In genomic region chr4:137283737-137284136, GRCh38 we compare ENCODE assay signal across 12 cellular contexts.
DNase-seq lines count a peak whose midpoint lies in the region; ATAC-seq and TF ChIP-seq lines count a peak whose summit lies in the region.
"Had no signal": no experiment of that assay in that cellular context is flagged by ENCODE, and none has a peak within 500 bp of the region (broad histone marks: within the 10 kb centered on the region; RNA-seq: fewer than 3 reads in every experiment).

No MANE protein-coding gene starts in this region.

- H3K4me1 ChIP-seq in heart left ventricle (no peaks in the 10 kb centered on the region), right atrium auricular region (no peaks in the 10 kb centered on the region), smooth muscle cell (ENCODE audit: low read depth) (no peaks in the 10 kb centered on the region), aorta (ENCODE audit: control insufficient read depth in 1 of 2, insufficient read depth in 2 of 2, low read length in 2 of 2) (no peaks in the 10 kb centered on the region)
- H3K4me1 ChIP-seq: SJCRH30 had no signal

- DNase-seq in heart left ventricle (no peak), right atrium auricular region (ENCODE audit: low spot score) (no peak), RPMI7951 (ENCODE audit: low read depth) (peak; percentile 6), fibroblast of gingiva (ENCODE audit: low read depth) (peak; percentile 25), smooth muscle cell (lab: John Stamatoyannopoulos, UW; ENCODE audit: unreplicated experiment) (no peak), aorta (no peak)
- DNase-seq in activated effector memory CD4-positive, alpha-beta T cell treated with anti-CD3 and anti-CD28 coated beads, Interleukin-2, amount 50 U/mL, for 16 hours: no peak
- DNase-seq: caudate nucleus; CD4-positive, alpha-beta T cell; NCI-H146 had no signal

- H3K9me3 ChIP-seq in heart left ventricle (no peaks in the 10 kb centered on the region), right atrium auricular region (no peaks in the 10 kb centered on the region), smooth muscle cell (replicated peaks; ENCODE audit: low read depth) (no peaks in the 10 kb centered on the region), aorta (ENCODE audit: control insufficient read depth, low read length) (no peaks in the 10 kb centered on the region)
- H3K9me3 ChIP-seq: SJCRH30 had no signal

- TF ChIP-seq CTCF in heart left ventricle (IDR thresholded peaks at IDR 0.05) (peak in 9 of 12 donors; percentile 14 to 48 (median 30)), right atrium auricular region (IDR thresholded peaks at IDR 0.05) (peak in 1 of 2 donors; percentile 45), smooth muscle cell (IDR thresholded peaks at IDR 0.05; ENCODE audit: borderline replicate concordance, insufficient read depth, poor library complexity, severe bottlenecking) (peak; percentile 38)

- no peak overlapping the region for H3K4me2 ChIP-seq in smooth muscle cell

- no peak overlapping the region for H3K27ac ChIP-seq in heart left ventricle
- no peak overlapping the region for H3K27ac ChIP-seq in right atrium auricular region
- H3K27ac ChIP-seq in smooth muscle cell (ENCODE audit: low read depth): no peak overlapping the region
- H3K27ac ChIP-seq in aorta (ENCODE audit: low read depth in 1 of 2, low read length in 2 of 2): no peak overlapping the region
- H3K27ac ChIP-seq: SJCRH30 had no signal

- no peak overlapping the region for H3K4me3 ChIP-seq in heart left ventricle
- H3K4me3 ChIP-seq in right atrium auricular region: no peak overlapping the region
- no peak overlapping the region for H3K4me3 ChIP-seq in smooth muscle cell
- no peak overlapping the region for H3K4me3 ChIP-seq in aorta (ENCODE audit: low read length in 2 of 2)
- H3K4me3 ChIP-seq: SJCRH30 had no signal

- no peaks in the 10 kb centered on the region for H3F3A ChIP-seq in smooth muscle cell (ENCODE audit: low read depth)

- no peak for ATAC-seq in heart left ventricle
- ATAC-seq in aorta (ENCODE audit: low FRiP score): no peak
- ATAC-seq in GM21367 (IDR thresholded peaks at IDR 0.05; ENCODE audit: unreplicated experiment): no peak

- no peaks in the 10 kb centered on the region for H3K79me2 ChIP-seq in smooth muscle cell (ENCODE audit: low read depth)

- H2AFZ ChIP-seq in smooth muscle cell (ENCODE audit: low read depth): no peak overlapping the region

- H3K36me3 ChIP-seq in heart left ventricle: no peaks in the 10 kb centered on the region
- no peaks in the 10 kb centered on the region for H3K36me3 ChIP-seq in right atrium auricular region
- no peaks in the 10 kb centered on the region for H3K36me3 ChIP-seq in smooth muscle cell (ENCODE audit: low read depth)
- H3K36me3 ChIP-seq in aorta (ENCODE audit: control insufficient read depth in 1 of 2, insufficient read depth in 2 of 2, low read length in 1 of 2): no peaks in the 10 kb centered on the region
- H3K36me3 ChIP-seq: SJCRH30 had no signal

- intact Hi-C loops in heart left ventricle (cut with DNase I): loop anchor here in 3 of 10 donors (10.0 kb wide), 2 partner anchors 251 to 581 kb away; partner anchors contain the start of gene PCDH18 (in 2 of the 3)
- intact Hi-C loops in aorta (cut with DNase I): no loop called here

- H3K9ac ChIP-seq in smooth muscle cell (ENCODE audit: low read depth): no peak overlapping the region

- TF ChIP-seq POLR2A in heart left ventricle (IDR thresholded peaks at IDR 0.05): no peak

- H3K27me3 ChIP-seq in heart left ventricle (no peaks in the 10 kb centered on the region), right atrium auricular region (peaks cover 0 to 4% of the 10 kb centered on the region in 2 donors), smooth muscle cell (ENCODE audit: low read depth) (no peaks in the 10 kb centered on the region), aorta (ENCODE audit: control insufficient read depth in 1 of 2, insufficient read depth in 2 of 2, low read length in 1 of 2) (no peaks in the 10 kb centered on the region)
- H3K27me3 ChIP-seq: SJCRH30 had no signal

- no peaks in the 10 kb centered on the region for H4K20me1 ChIP-seq in smooth muscle cell (ENCODE audit: low read depth)

Comparison
In these comparisons a context has a peak if more than half of its experiments do, and no peak if none do; other contexts are left out.
1. DNase-seq: peak in RPMI7951 (single experiment) and fibroblast of gingiva (single experiment); none in heart left ventricle (0 of 5), right atrium auricular region (single experiment), smooth muscle cell (single experiment), aorta (0 of 2) and activated effector memory CD4-positive, alpha-beta T cell treated with anti-CD3 and anti-CD28 coated beads, Interleukin-2, amount 50 U/mL, for 16 hours (single experiment).